Comparison of ENCODE assay signal across 8 cellular contexts in the genomic region with DNA sequence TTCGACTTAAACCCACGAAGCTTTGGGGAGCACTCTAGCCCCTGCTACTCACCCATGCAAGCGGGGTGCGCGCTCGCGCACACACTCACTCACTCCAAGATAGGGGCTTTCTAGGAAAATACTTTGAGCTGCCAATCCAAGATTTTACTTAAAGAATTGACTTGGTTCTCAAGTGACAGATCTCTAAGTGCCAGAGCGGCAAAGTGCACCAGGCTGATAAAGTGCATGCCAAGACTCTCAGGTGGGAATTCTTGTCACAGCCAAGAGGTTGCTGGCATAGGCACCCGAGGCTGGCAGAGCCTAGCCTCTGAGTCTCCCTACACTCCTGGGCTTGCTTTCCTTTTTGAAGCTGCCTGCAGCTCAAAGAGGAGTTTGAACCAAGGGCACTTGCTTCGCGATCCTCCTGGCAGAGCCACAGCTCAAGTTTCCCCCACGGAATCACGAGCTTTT. TPM values are rescaled to one million over a fixed set of nuclear protein-coding genes. Genes with fewer than 3 reads are reported as not detected.
DNase-seq lines count a peak whose midpoint lies in the region; ATAC-seq lines count a peak whose summit lies in the region.

No MANE protein-coding gene starts in this region.

- peaks cover 18% of the 10 kb centered on the region for H3K4me1 Mint-ChIP-seq in activated T-helper 17 cell treated with anti-CD3 and anti-CD28 coated beads, Interleukin-2, amount 50 U/mL, for 72 hours
- peaks cover 77% of the 10 kb centered on the region for H3K4me1 Mint-ChIP-seq in stimulated activated naive CD8-positive, alpha-beta T cell treated with anti-CD3 and anti-CD28 coated beads, Interleukin-15, amount 100 ng/mL, for 72 hours

- H3K27me3 Mint-ChIP-seq in activated T-helper 17 cell treated with anti-CD3 and anti-CD28 coated beads, Interleukin-2, amount 50 U/mL, for 72 hours, result peaks cover 27% of the 10 kb centered on the region
- peaks cover 67% of the 10 kb centered on the region for H3K27me3 Mint-ChIP-seq in stimulated activated naive CD8-positive, alpha-beta T cell treated with anti-CD3 and anti-CD28 coated beads, Interleukin-15, amount 100 ng/mL, for 72 hours

- H3K4me3 Mint-ChIP-seq in activated T-helper 17 cell treated with anti-CD3 and anti-CD28 coated beads, Interleukin-2, amount 50 U/mL, for 72 hours, result peak overlapping the region; percentile 94
- H3K4me3 Mint-ChIP-seq in stimulated activated naive CD8-positive, alpha-beta T cell treated with anti-CD3 and anti-CD28 coated beads, Interleukin-15, amount 100 ng/mL, for 72 hours, result peak overlapping the region; percentile 88

- DNase-seq in NCI-H748 (lab: John Stamatoyannopoulos, UW; ENCODE audit: unreplicated experiment) (peak; percentile 72), NCI-H748 treated with DMSO at 0.1 percent for 48 hours (lab: John Stamatoyannopoulos, UW) (no peak), NOMO-1 (lab: John Stamatoyannopoulos, UW; ENCODE audit: unreplicated experiment in 2 of 2) (no peak)
- no peak for DNase-seq in stimulated activated naive CD8-positive, alpha-beta T cell treated with anti-CD3 and anti-CD28 coated beads, Interleukin-15, amount 100 ng/mL, for 72 hours
- no peak for DNase-seq in activated CD4-positive, CD25-positive, alpha-beta regulatory T cell (lab: John Stamatoyannopoulos, UW)

- peaks cover 46% of the 10 kb centered on the region for H3K36me3 Mint-ChIP-seq in activated T-helper 17 cell treated with anti-CD3 and anti-CD28 coated beads, Interleukin-2, amount 50 U/mL, for 72 hours (ENCODE audit: low read depth)

- H3K27ac Mint-ChIP-seq in activated T-helper 17 cell treated with anti-CD3 and anti-CD28 coated beads, Interleukin-2, amount 50 U/mL, for 72 hours, result peak overlapping the region; percentile 83
- H3K27ac Mint-ChIP-seq in stimulated activated naive CD8-positive, alpha-beta T cell treated with anti-CD3 and anti-CD28 coated beads, Interleukin-15, amount 100 ng/mL, for 72 hours, result no peak overlapping the region

- no peak for ATAC-seq in activated T-helper 17 cell treated with anti-CD3 and anti-CD28 coated beads, Interleukin-2, amount 50 U/mL, for 72 hours (replicated peaks)
- no peak for ATAC-seq in stimulated activated naive CD8-positive, alpha-beta T cell treated with anti-CD3 and anti-CD28 coated beads, Interleukin-15, amount 100 ng/mL, for 72 hours
- ATAC-seq in HG02884 (IDR thresholded peaks at IDR 0.05; ENCODE audit: unreplicated experiment), result no peak

- H3K4me3 ChIP-seq in iPS-11a (ENCODE audit: low read depth, low read length), result peak overlapping the region; percentile 92

- no peaks in the 10 kb centered on the region for H3K9me3 Mint-ChIP-seq in activated T-helper 17 cell treated with anti-CD3 and anti-CD28 coated beads, Interleukin-2, amount 50 U/mL, for 72 hours
- H3K9me3 Mint-ChIP-seq in stimulated activated naive CD8-positive, alpha-beta T cell treated with anti-CD3 and anti-CD28 coated beads, Interleukin-15, amount 100 ng/mL, for 72 hours, result no peaks in the 10 kb centered on the region

RNA-seq across cellular contexts. Expression of gene ADM, which starts 2.6 kb away (rescaled TPM):
- total RNA-seq in activated T-helper 17 cell treated with anti-CD3 and anti-CD28 coated beads, Interleukin-2, amount 50 U/mL, for 72 hours, result 100 to 1,000 TPM in 1 of 2 donors, 10 to 100 TPM in 1; 11.7 to 100 TPM

RNA-seq across cellular contexts. Expression of gene SBF2, which starts 8.3 kb away (rescaled TPM):
- 10 to 100 TPM; 33.3 to 42.5 TPM for total RNA-seq in activated T-helper 17 cell treated with anti-CD3 and anti-CD28 coated beads, Interleukin-2, amount 50 U/mL, for 72 hours
